In genomic region chrX:45794995-45795337, GRCh38 we compare ENCODE assay signal across 22 cellular contexts.
DNase-seq lines count a peak whose midpoint lies in the region; ATAC-seq and TF ChIP-seq lines count a peak whose summit lies in the region.
"Had no signal": no experiment of that assay in that cellular context is flagged by ENCODE, and none has a peak within 500 bp of the region (broad histone marks: within the 10 kb centered on the region; RNA-seq: fewer than 3 reads in every experiment).

No MANE protein-coding gene starts in this region.

- H2AFZ ChIP-seq in HCT116 (ENCODE audit: low read depth, low read length, poor library complexity, severe bottlenecking) = no peak overlapping the region
- H2AFZ ChIP-seq in PC-3 (ENCODE audit: low read length) = no peak overlapping the region

- TF ChIP-seq RAD21 in HCT116 (IDR thresholded peaks at IDR 0.05; ENCODE audit: low read depth) = no peak

- H3K9me2 ChIP-seq in HCT116 (ENCODE audit: insufficient read depth) = no peaks in the 10 kb centered on the region
- H3K9me2 ChIP-seq in PC-3 (replicated peaks; ENCODE audit: low read length) = no peaks in the 10 kb centered on the region

- intact Hi-C loops in HCT116 (cut with micrococcal nuclease) = no loop called here
- intact Hi-C loops in PC-3 (cut with micrococcal nuclease) = no loop called here

- H3K9me3 Mint-ChIP-seq in activated naive CD4-positive, alpha-beta T cell treated with anti-CD3 and anti-CD28 coated beads, Interleukin-2, amount 50 U/mL, for 24 hours = no peaks in the 10 kb centered on the region
- no peaks in the 10 kb centered on the region for H3K9me3 Mint-ChIP-seq in memory B cell
- H3K9me3 Mint-ChIP-seq: CD4-positive, CD25-positive, alpha-beta regulatory T cell had no signal

- H4K20me1 ChIP-seq in HCT116 (ENCODE audit: insufficient read depth) (peaks cover 14% of the 10 kb centered on the region; the same call in 1 of the 2 replicates), PC-3 (ENCODE audit: low read length) (no peaks in the 10 kb centered on the region)

- peak overlapping the region; percentile 40; the same call in 1 of the 2 replicates for H3K27ac ChIP-seq in HCT116 (ENCODE audit: low read depth, low read length)
- peak overlapping the region; percentile 2; the same call in 1 of the 2 replicates for H3K27ac ChIP-seq in PC-3 (ENCODE audit: low read length)
- H3K27ac ChIP-seq: transverse colon had no signal

- peaks cover 100% of the 10 kb centered on the region for H3K79me2 ChIP-seq in HCT116 (ENCODE audit: insufficient read depth, low read length)
- peaks cover 98% of the 10 kb centered on the region for H3K79me2 ChIP-seq in PC-3 (ENCODE audit: low read length)

- peaks cover 5% of the 10 kb centered on the region for H3F3A ChIP-seq in PC-3 (ENCODE audit: low read length, unreplicated experiment)

- H3K27ac Mint-ChIP-seq in activated naive CD4-positive, alpha-beta T cell treated with anti-CD3 and anti-CD28 coated beads, Interleukin-2, amount 50 U/mL, for 24 hours = peak overlapping the region; percentile 35
- H3K27ac Mint-ChIP-seq in memory B cell = peak overlapping the region; percentile 14
- H3K27ac Mint-ChIP-seq: CD4-positive, CD25-positive, alpha-beta regulatory T cell; stimulated activated naive B cell treated with anti-CD40 and anti-IgM and Interleukin-4, amounts not matched to agents 10 μg/mL and 1 μg/mL and 100 μg/mL, for 72 hours had no signal

- ATAC-seq in HCT116 (no peak), PC-3 (no peak), memory B cell (ENCODE audit: low read depth) (no peak), GM21367 (IDR thresholded peaks at IDR 0.05; ENCODE audit: unreplicated experiment) (no peak)
- ATAC-seq: esophagus mucosa, K562, mucosa of descending colon had no signal

- H3K36me3 ChIP-seq in HCT116 (ENCODE audit: control insufficient read depth in 1 of 2, insufficient read depth in 2 of 2, low read length in 2 of 2) (peaks cover 3 to 30% of the 10 kb centered on the region in 2 experiments), PC-3 (ENCODE audit: low read depth, low read length) (peaks cover 63% of the 10 kb centered on the region)
- H3K36me3 ChIP-seq: transverse colon had no signal

- DNase-seq in activated naive CD4-positive, alpha-beta T cell treated with anti-CD3 and anti-CD28 coated beads, Interleukin-2, amount 50 U/mL, for 16 hours = no peak
- DNase-seq in HCT116 (ENCODE audit: low read depth, low spot score) (no peak), PC-3 (no peak), memory B cell (ENCODE audit: low spot score in 2 of 2) (no peak), KG1 (lab: John Stamatoyannopoulos, UW) (no peak)
- DNase-seq in activated effector memory CD4-positive, alpha-beta T cell treated with anti-CD3 and anti-CD28 coated beads, Interleukin-2, amount 50 U/mL, for 16 hours = no peak
- DNase-seq: activated effector memory CD4-positive, alpha-beta T cell treated with Interleukin-2 at 50 U/mL for 16 hours; CD4-positive, CD25-positive, alpha-beta regulatory T cell; central memory CD4-positive, alpha-beta T cell; DMS153; GDM1; islet precursor cell; mucosa of descending colon; NCI-H1694 treated with DMSO at 0.1 percent for 48 hours; NCI-H748 treated with DMSO at 0.1 percent for 48 hours; stimulated activated CD4-positive, alpha-beta T cell treated with anti-CD3 and anti-CD28 coated beads, Interleukin-1b, Interleukin-23, amount 100 ng/mL, for 48 hours; stimulated activated naive B cell treated with anti-CD40 and anti-IgM and Interleukin-4, amounts not matched to agents 10 μg/mL and 1 μg/mL and 100 μg/mL, for 72 hours; transverse colon had no signal

- H3K36me3 Mint-ChIP-seq in activated naive CD4-positive, alpha-beta T cell treated with anti-CD3 and anti-CD28 coated beads, Interleukin-2, amount 50 U/mL, for 24 hours = peaks cover 23% of the 10 kb centered on the region
- no peaks in the 10 kb centered on the region for H3K36me3 Mint-ChIP-seq in memory B cell
- H3K36me3 Mint-ChIP-seq: CD4-positive, CD25-positive, alpha-beta regulatory T cell had no signal

- peak overlapping the region; percentile 25; the same call in 1 of the 2 replicates for H3K4me2 ChIP-seq in HCT116 (ENCODE audit: low read length)
- no peak overlapping the region for H3K4me2 ChIP-seq in PC-3 (ENCODE audit: low read length)

- no peak overlapping the region for H3K4me3 ChIP-seq in HCT116 (replicated peaks in 1 of 2; ENCODE audit: low read depth in 1 of 2, low read length in 2 of 2)
- no peak overlapping the region for H3K4me3 ChIP-seq in PC-3 (ENCODE audit: low read length)
- H3K4me3 ChIP-seq: K562, mucosa of descending colon, transverse colon had no signal

- RAD21 ChIA-PET in HCT116 (lab: Charles Lee; ENCODE audit: low non-redundant PET in 1 of 2, low total read pairs in 2 of 2, uncharacterized antibody in 2 of 2, unreplicated experiment in 2 of 2) = no interaction called here

- peaks cover 62 to 98% of the 10 kb centered on the region in 2 experiments for H3K4me1 ChIP-seq in HCT116 (ENCODE audit: control insufficient read depth in 1 of 2, insufficient read depth in 2 of 2, low read length in 2 of 2)
- H3K4me1 ChIP-seq in PC-3 (ENCODE audit: insufficient read depth, low read length) = peaks cover 45% of the 10 kb centered on the region
- H3K4me1 ChIP-seq: transverse colon had no signal

- BruUV-seq in HCT116 (replicated peaks; lab: Mats Ljungman, UMichigan) (no TSS peak), PC-3 (replicated peaks; lab: Mats Ljungman, UMichigan) (no TSS peak)

- H3K27me3 Mint-ChIP-seq in activated naive CD4-positive, alpha-beta T cell treated with anti-CD3 and anti-CD28 coated beads, Interleukin-2, amount 50 U/mL, for 24 hours = no peaks in the 10 kb centered on the region
- no peaks in the 10 kb centered on the region for H3K27me3 Mint-ChIP-seq in memory B cell
- H3K27me3 Mint-ChIP-seq: CD4-positive, CD25-positive, alpha-beta regulatory T cell had no signal

- H3K9ac ChIP-seq in HCT116 (ENCODE audit: low read length) (no peak overlapping the region), PC-3 (ENCODE audit: low read length) (no peak overlapping the region)

- no peak for TF ChIP-seq POLR2A in HCT116 (IDR thresholded peaks at IDR 0.05; ENCODE audit: borderline replicate concordance, extremely low read depth, insufficient read depth, insufficient read length)

- H3K9me3 ChIP-seq in HCT116 (ENCODE audit: control insufficient read depth in 1 of 2, insufficient read depth in 1 of 2, low read depth in 1 of 2, low read length in 2 of 2) (no peaks in the 10 kb centered on the region), PC-3 (ENCODE audit: low read length) (no peaks in the 10 kb centered on the region)
- H3K9me3 ChIP-seq: mucosa of descending colon, transverse colon had no signal

- no peak for TF ChIP-seq CTCF in HCT116 (IDR thresholded peaks at IDR 0.05 in 2 of 3, conservative IDR thresholded peaks at IDR 0.05 in 1 of 3; ENCODE audit: borderline replicate concordance in 1 of 3, insufficient read depth in 1 of 3, low read depth in 2 of 3, low read length in 2 of 3)
- TF ChIP-seq CTCF in PC-3 (conservative IDR thresholded peaks at IDR 0.05; ENCODE audit: low read depth, low read length) = no peak

- H3K4me3 Mint-ChIP-seq in activated naive CD4-positive, alpha-beta T cell treated with anti-CD3 and anti-CD28 coated beads, Interleukin-2, amount 50 U/mL, for 24 hours = no peak overlapping the region
- no peak overlapping the region for H3K4me3 Mint-ChIP-seq in memory B cell
- H3K4me3 Mint-ChIP-seq: stimulated activated naive B cell treated with anti-CD40 and anti-IgM and Interleukin-4, amounts not matched to agents 10 μg/mL and 1 μg/mL and 100 μg/mL, for 72 hours had no signal

- POLR2A ChIA-PET in HCT116 (lab: Charles Lee) = no interaction called here
- POLR2A ChIA-PET in PC-3 (lab: Charles Lee; ENCODE audit: unreplicated experiment) = no interaction called here

- peaks cover 66% of the 10 kb centered on the region for H3K4me1 Mint-ChIP-seq in activated naive CD4-positive, alpha-beta T cell treated with anti-CD3 and anti-CD28 coated beads, Interleukin-2, amount 50 U/mL, for 24 hours
- H3K4me1 Mint-ChIP-seq in memory B cell = peaks cover 7% of the 10 kb centered on the region

- CTCF ChIA-PET in HCT116 (lab: Charles Lee) = no interaction called here
- CTCF ChIA-PET in PC-3 (lab: Charles Lee) = interaction anchor here (0.7 kb wide), 1 partner anchor 949 kb away, joined by 6 read pairs; no protein-coding TSS in a partner anchor

- H3K27me3 ChIP-seq in HCT116 (ENCODE audit: insufficient read depth, low read length) (no peaks in the 10 kb centered on the region), PC-3 (ENCODE audit: low read length) (no peaks in the 10 kb centered on the region)
- H3K27me3 ChIP-seq: transverse colon had no signal

TF ChIP-seq in HCT116, 20 proteins besides CTCF, POLR2A, EP300 and RAD21:
- TF ChIP-seq EGR1 (IDR thresholded peaks at IDR 0.05; ENCODE audit: low read depth) (no peak), ZNF274 (IDR thresholded peaks at IDR 0.05; ENCODE audit: low read depth, low read length) (no peak), SP1 (IDR thresholded peaks at IDR 0.05; ENCODE audit: low read depth) (no peak), REST (IDR thresholded peaks at IDR 0.05; ENCODE audit: low read depth) (no peak), YY1 (IDR thresholded peaks at IDR 0.05; ENCODE audit: extremely low read depth, insufficient replicate concordance, low read depth, low read length) (no peak), CEBPB (IDR thresholded peaks at IDR 0.05; ENCODE audit: low read depth) (no peak)
